Comparison of ENCODE assay signal across 1 cellular context in genomic region chr17:7138800-7139381, GRCh38.
TF ChIP-seq lines count a peak whose summit lies in the region.

No MANE protein-coding gene starts in this region.

TF ChIP-seq in HepG2, 621 proteins besides CTCF, POLR2A, EP300 and RAD21 (continues in another document):
- no peak for TF ChIP-seq HNF1B (CRISPR knock-in tag; IDR thresholded peaks at IDR 0.05)
- no peak for TF ChIP-seq HNRNPLL (IDR thresholded peaks at IDR 0.05; ENCODE audit: low read depth, low read length, poor library complexity, severe bottlenecking)
- TF ChIP-seq NCOA2 (CRISPR knock-in tag; IDR thresholded peaks at IDR 0.05): 0 out of 2 replicates have a peak, but pooled peaks have one; percentile 27
- no peak for TF ChIP-seq ATRX (CRISPR knock-in tag; IDR thresholded peaks at IDR 0.05; ENCODE audit: borderline replicate concordance)
- TF ChIP-seq ZNF639 (CRISPR knock-in tag; conservative IDR thresholded peaks at IDR 0.05): no peak
- TF ChIP-seq, protein P1, sequence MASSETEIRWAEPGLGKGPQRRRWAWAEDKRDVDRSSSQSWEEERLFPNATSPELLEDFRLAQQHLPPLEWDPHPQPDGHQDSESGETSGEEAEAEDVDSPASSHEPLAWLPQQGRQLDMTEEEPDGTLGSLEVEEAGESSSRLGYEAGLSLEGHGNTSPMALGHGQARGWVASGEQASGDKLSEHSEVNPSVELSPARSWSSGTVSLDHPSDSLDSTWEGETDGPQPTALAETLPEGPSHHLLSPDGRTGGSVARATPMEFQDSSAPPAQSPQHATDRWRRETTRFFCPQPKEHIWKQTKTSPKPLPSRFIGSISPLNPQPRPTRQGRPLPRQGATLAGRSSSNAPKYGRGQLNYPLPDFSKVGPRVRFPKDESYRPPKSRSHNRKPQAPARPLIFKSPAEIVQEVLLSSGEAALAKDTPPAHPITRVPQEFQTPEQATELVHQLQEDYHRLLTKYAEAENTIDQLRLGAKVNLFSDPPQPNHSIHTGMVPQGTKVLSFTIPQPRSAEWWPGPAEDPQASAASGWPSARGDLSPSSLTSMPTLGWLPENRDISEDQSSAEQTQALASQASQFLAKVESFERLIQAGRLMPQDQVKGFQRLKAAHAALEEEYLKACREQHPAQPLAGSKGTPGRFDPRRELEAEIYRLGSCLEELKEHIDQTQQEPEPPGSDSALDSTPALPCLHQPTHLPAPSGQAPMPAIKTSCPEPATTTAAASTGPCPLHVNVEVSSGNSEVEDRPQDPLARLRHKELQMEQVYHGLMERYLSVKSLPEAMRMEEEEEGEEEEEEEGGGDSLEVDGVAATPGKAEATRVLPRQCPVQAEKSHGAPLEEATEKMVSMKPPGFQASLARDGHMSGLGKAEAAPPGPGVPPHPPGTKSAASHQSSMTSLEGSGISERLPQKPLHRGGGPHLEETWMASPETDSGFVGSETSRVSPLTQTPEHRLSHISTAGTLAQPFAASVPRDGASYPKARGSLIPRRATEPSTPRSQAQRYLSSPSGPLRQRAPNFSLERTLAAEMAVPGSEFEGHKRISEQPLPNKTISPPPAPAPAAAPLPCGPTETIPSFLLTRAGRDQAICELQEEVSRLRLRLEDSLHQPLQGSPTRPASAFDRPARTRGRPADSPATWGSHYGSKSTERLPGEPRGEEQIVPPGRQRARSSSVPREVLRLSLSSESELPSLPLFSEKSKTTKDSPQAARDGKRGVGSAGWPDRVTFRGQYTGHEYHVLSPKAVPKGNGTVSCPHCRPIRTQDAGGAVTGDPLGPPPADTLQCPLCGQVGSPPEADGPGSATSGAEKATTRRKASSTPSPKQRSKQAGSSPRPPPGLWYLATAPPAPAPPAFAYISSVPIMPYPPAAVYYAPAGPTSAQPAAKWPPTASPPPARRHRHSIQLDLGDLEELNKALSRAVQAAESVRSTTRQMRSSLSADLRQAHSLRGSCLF (CRISPR knock-in tag; IDR thresholded peaks at IDR 0.05; ENCODE audit: borderline replicate concordance): no peak
- TF ChIP-seq SNAPC2 (CRISPR knock-in tag; IDR thresholded peaks at IDR 0.05): no peak
- 0 out of 4 replicates have a peak, but pooled peaks of 1 of the 2 experiments have one; percentile 22 for TF ChIP-seq HMGXB4 (CRISPR knock-in tag; IDR thresholded peaks at IDR 0.05; ENCODE audit: borderline replicate concordance in 1 of 2, low read depth in 1 of 2)
- TF ChIP-seq ZNF605 (CRISPR knock-in tag; IDR thresholded peaks at IDR 0.05): 0 out of 2 replicates have a peak, but pooled peaks have one; percentile 28
- TF ChIP-seq KDM5A (IDR thresholded peaks at IDR 0.05; ENCODE audit: borderline replicate concordance, low read length): no peak
- 0 out of 2 replicates have a peak, but pooled peaks have one; percentile 23 for TF ChIP-seq IRF2 (CRISPR knock-in tag; IDR thresholded peaks at IDR 0.05)
- no peak for TF ChIP-seq FOXA3 (CRISPR knock-in tag; IDR thresholded peaks at IDR 0.05)
- TF ChIP-seq DNMT1 (CRISPR knock-in tag; IDR thresholded peaks at IDR 0.05): no peak
- TF ChIP-seq ZMYM3 (CRISPR knock-in tag; IDR thresholded peaks at IDR 0.05): no peak
- TF ChIP-seq ZNF660 (CRISPR knock-in tag; IDR thresholded peaks at IDR 0.05; ENCODE audit: borderline replicate concordance, low read depth): no peak
- TF ChIP-seq, protein P2, sequence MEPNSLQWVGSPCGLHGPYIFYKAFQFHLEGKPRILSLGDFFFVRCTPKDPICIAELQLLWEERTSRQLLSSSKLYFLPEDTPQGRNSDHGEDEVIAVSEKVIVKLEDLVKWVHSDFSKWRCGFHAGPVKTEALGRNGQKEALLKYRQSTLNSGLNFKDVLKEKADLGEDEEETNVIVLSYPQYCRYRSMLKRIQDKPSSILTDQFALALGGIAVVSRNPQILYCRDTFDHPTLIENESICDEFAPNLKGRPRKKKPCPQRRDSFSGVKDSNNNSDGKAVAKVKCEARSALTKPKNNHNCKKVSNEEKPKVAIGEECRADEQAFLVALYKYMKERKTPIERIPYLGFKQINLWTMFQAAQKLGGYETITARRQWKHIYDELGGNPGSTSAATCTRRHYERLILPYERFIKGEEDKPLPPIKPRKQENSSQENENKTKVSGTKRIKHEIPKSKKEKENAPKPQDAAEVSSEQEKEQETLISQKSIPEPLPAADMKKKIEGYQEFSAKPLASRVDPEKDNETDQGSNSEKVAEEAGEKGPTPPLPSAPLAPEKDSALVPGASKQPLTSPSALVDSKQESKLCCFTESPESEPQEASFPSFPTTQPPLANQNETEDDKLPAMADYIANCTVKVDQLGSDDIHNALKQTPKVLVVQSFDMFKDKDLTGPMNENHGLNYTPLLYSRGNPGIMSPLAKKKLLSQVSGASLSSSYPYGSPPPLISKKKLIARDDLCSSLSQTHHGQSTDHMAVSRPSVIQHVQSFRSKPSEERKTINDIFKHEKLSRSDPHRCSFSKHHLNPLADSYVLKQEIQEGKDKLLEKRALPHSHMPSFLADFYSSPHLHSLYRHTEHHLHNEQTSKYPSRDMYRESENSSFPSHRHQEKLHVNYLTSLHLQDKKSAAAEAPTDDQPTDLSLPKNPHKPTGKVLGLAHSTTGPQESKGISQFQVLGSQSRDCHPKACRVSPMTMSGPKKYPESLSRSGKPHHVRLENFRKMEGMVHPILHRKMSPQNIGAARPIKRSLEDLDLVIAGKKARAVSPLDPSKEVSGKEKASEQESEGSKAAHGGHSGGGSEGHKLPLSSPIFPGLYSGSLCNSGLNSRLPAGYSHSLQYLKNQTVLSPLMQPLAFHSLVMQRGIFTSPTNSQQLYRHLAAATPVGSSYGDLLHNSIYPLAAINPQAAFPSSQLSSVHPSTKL (CRISPR knock-in tag; IDR thresholded peaks at IDR 0.05): peak; percentile 36; the same call in 1 of the 2 replicates
- TF ChIP-seq ZNF772 (CRISPR knock-in tag; IDR thresholded peaks at IDR 0.05): no peak
- 0 out of 2 replicates have a peak, but pooled peaks have one; percentile 27 for TF ChIP-seq IKZF5 (CRISPR knock-in tag; IDR thresholded peaks at IDR 0.05)
- no peak for TF ChIP-seq ZNF577 (CRISPR knock-in tag; IDR thresholded peaks at IDR 0.05; ENCODE audit: borderline replicate concordance, low read depth)
- TF ChIP-seq ZNF574 (CRISPR knock-in tag; IDR thresholded peaks at IDR 0.05): 0 out of 2 replicates have a peak, but pooled peaks have one; percentile 33
- TF ChIP-seq ZSCAN25 (CRISPR knock-in tag; IDR thresholded peaks at IDR 0.05): 0 out of 2 replicates have a peak, but pooled peaks have one; percentile 29
- TF ChIP-seq ETV5 (CRISPR knock-in tag; IDR thresholded peaks at IDR 0.05; ENCODE audit: borderline replicate concordance): peak; percentile 10; the same call in 1 of the 2 replicates
- TF ChIP-seq ZNF225 (CRISPR knock-in tag; IDR thresholded peaks at IDR 0.05): no peak
- no peak for TF ChIP-seq GFI1 (CRISPR knock-in tag; IDR thresholded peaks at IDR 0.05; ENCODE audit: borderline replicate concordance)
- TF ChIP-seq, protein P3, sequence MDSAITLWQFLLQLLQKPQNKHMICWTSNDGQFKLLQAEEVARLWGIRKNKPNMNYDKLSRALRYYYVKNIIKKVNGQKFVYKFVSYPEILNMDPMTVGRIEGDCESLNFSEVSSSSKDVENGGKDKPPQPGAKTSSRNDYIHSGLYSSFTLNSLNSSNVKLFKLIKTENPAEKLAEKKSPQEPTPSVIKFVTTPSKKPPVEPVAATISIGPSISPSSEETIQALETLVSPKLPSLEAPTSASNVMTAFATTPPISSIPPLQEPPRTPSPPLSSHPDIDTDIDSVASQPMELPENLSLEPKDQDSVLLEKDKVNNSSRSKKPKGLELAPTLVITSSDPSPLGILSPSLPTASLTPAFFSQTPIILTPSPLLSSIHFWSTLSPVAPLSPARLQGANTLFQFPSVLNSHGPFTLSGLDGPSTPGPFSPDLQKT (CRISPR knock-in tag; IDR thresholded peaks at IDR 0.05; ENCODE audit: borderline replicate concordance): no peak
- TF ChIP-seq, protein P4, sequence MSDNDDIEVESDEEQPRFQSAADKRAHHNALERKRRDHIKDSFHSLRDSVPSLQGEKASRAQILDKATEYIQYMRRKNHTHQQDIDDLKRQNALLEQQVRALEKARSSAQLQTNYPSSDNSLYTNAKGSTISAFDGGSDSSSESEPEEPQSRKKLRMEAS (IDR thresholded peaks at IDR 0.05): peak; percentile 26; the same call in 1 of the 2 replicates
- no peak for TF ChIP-seq RARA (CRISPR knock-in tag; IDR thresholded peaks at IDR 0.05)
- TF ChIP-seq CEBPG (CRISPR knock-in tag; IDR thresholded peaks at IDR 0.05): peak; percentile 75
- TF ChIP-seq HNF4A (CRISPR knock-in tag; IDR thresholded peaks at IDR 0.05): 0 out of 2 replicates have a peak, but pooled peaks have one; percentile 14
- TF ChIP-seq GATAD2A (CRISPR knock-in tag; IDR thresholded peaks at IDR 0.05): peak; percentile 54
- TF ChIP-seq KDM5B (CRISPR knock-in tag; IDR thresholded peaks at IDR 0.05; ENCODE audit: borderline replicate concordance): no peak
- peak; percentile 41; the same call in 1 of the 2 replicates for TF ChIP-seq SALL1 (CRISPR knock-in tag; IDR thresholded peaks at IDR 0.05)
- TF ChIP-seq ZNF496 (CRISPR knock-in tag; IDR thresholded peaks at IDR 0.05; ENCODE audit: insufficient replicate concordance): no peak
- TF ChIP-seq RXRB (CRISPR knock-in tag; IDR thresholded peaks at IDR 0.05; ENCODE audit: borderline replicate concordance): 0 out of 2 replicates have a peak, but pooled peaks have one; percentile 11
- TF ChIP-seq CBFB (CRISPR knock-in tag; IDR thresholded peaks at IDR 0.05): no peak
- TF ChIP-seq ZFP36L2 (CRISPR knock-in tag; IDR thresholded peaks at IDR 0.05): no peak
- peak; percentile 99 for TF ChIP-seq ZNF264 (CRISPR knock-in tag; IDR thresholded peaks at IDR 0.05)
- no peak for TF ChIP-seq PCBP2 (optimal IDR thresholded peaks at IDR 0.05; ENCODE audit: low read depth, low read length, poor library complexity, severe bottlenecking)
- no peak for TF ChIP-seq SIN3A (IDR thresholded peaks at IDR 0.05; ENCODE audit: borderline replicate concordance, low read depth, low read length)
- TF ChIP-seq SPEN (CRISPR knock-in tag; IDR thresholded peaks at IDR 0.05; ENCODE audit: low read depth): no peak
